Comparison of ENCODE assay signal across 17 cellular contexts in the genomic region with DNA sequence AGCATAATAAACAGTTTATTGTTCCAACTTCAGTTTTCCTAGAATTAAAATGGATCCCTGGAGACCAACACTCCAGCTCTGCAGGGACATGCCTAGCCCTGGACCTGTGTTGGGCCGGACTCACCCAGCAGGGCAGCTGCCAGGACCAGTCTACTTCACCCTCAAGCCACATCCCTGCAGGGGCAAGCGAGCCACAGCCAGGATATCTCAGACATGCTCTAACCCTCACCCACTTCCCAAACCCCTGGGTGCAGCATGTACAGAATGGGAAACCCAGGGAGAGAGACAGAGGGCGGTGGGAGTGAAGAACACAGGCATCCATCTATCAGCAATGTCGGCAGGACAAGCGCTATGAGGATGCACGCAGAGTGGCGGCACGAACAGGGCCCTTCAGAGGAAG.
DNase-seq lines count a peak whose midpoint lies in the region; ATAC-seq and TF ChIP-seq lines count a peak whose summit lies in the region.
"Had no signal": no experiment of that assay in that cellular context is flagged by ENCODE, and none has a peak within 500 bp of the region (broad histone marks: within the 10 kb centered on the region; RNA-seq: fewer than 3 reads in every experiment).

No MANE protein-coding gene starts in this region.

- H3K9me3 ChIP-seq in left ventricle myocardium inferior (replicated peaks): peaks cover 8% of the 10 kb centered on the region
- H3K9me3 ChIP-seq: BE2C had no signal

- CTCF ChIA-PET in activated CD8-positive, alpha-beta T cell treated with anti-CD3 and anti-CD28 coated beads for 36 hours (lab: Charles Lee): interaction anchor here (0.8 to 0.9 kb wide), 2 partner anchors 9 to 15 kb away, joined by 3 read pairs; no protein-coding TSS in a partner anchor

- peaks cover 23% of the 10 kb centered on the region for H3K9me3 Mint-ChIP-seq in activated CD8-positive, alpha-beta T cell treated with anti-CD3 and anti-CD28 coated beads for 36 hours
- H3K9me3 Mint-ChIP-seq in natural killer cell treated with Interleukin-12 subunit alpha and Interleukin-12 subunit beta and Interleukin-15 and Interleukin-18, amount 100 ng/mL, for 72 hours: peaks cover 4% of the 10 kb centered on the region
- no peaks in the 10 kb centered on the region for H3K9me3 Mint-ChIP-seq in HFFc6

- intact Hi-C loops in left ventricle myocardium inferior (cut with micrococcal nuclease): no loop called here
- intact Hi-C loops in left cardiac atrium (cut with DNase I): no loop called here
- intact Hi-C loops in activated CD8-positive, alpha-beta T cell treated with anti-CD3 and anti-CD28 coated beads for 36 hours (cut with micrococcal nuclease): no loop called here

- DNase-seq in left ventricle myocardium inferior (no peak), left cardiac atrium (no peak), NOMO-1 treated with DMSO at 0.1 percent for 48 hours (lab: John Stamatoyannopoulos, UW; ENCODE audit: unreplicated experiment) (no peak), HFFc6 (no peak)
- DNase-seq in activated CD8-positive, alpha-beta T cell treated with anti-CD3 and anti-CD28 coated beads for 36 hours: no peak
- no peak for DNase-seq in natural killer cell treated with Interleukin-12 subunit alpha and Interleukin-12 subunit beta and Interleukin-15 and Interleukin-18, amount 100 ng/mL, for 72 hours (ENCODE audit: low spot score)
- DNase-seq: DMS 273 treated with DMSO at 0.1 percent for 48 hours, NCI-H1092, NCI-H2107, NCI-H226, NCI-H526, PC-9 had no signal

- H3K27ac ChIP-seq in left ventricle myocardium inferior (replicated peaks): peak overlapping the region; percentile 12
- H3K27ac ChIP-seq in layer of hippocampus (ENCODE audit: low read depth, low read length): peak overlapping the region; percentile 39
- H3K27ac ChIP-seq in temporal lobe (ENCODE audit: low read depth, low read length): peak overlapping the region; percentile 80
- H3K27ac ChIP-seq: KMS-11, PC-9 had no signal

- H3K27me3 ChIP-seq in left ventricle myocardium inferior (ENCODE audit: low read depth): no peaks in the 10 kb centered on the region
- H3K27me3 ChIP-seq in layer of hippocampus (ENCODE audit: control insufficient read depth, insufficient read depth, low read length): no peaks in the 10 kb centered on the region
- H3K27me3 ChIP-seq: BE2C had no signal

- H3K36me3 Mint-ChIP-seq in activated CD8-positive, alpha-beta T cell treated with anti-CD3 and anti-CD28 coated beads for 36 hours (ENCODE audit: low read depth): peaks cover 99% of the 10 kb centered on the region
- peaks cover 27% of the 10 kb centered on the region for H3K36me3 Mint-ChIP-seq in natural killer cell treated with Interleukin-12 subunit alpha and Interleukin-12 subunit beta and Interleukin-15 and Interleukin-18, amount 100 ng/mL, for 72 hours
- no peaks in the 10 kb centered on the region for H3K36me3 Mint-ChIP-seq in HFFc6 (ENCODE audit: low read depth)

- H3K4me1 Mint-ChIP-seq in activated CD8-positive, alpha-beta T cell treated with anti-CD3 and anti-CD28 coated beads for 36 hours (ENCODE audit: low read depth): peaks cover 97% of the 10 kb centered on the region
- peaks cover 64 to 73% of the 10 kb centered on the region in 2 donors for H3K4me1 Mint-ChIP-seq in natural killer cell treated with Interleukin-12 subunit alpha and Interleukin-12 subunit beta and Interleukin-15 and Interleukin-18, amount 100 ng/mL, for 72 hours (ENCODE audit: low read depth in 2 of 2)
- no peaks in the 10 kb centered on the region for H3K4me1 Mint-ChIP-seq in HFFc6 (ENCODE audit: low read depth)

- no peak for TF ChIP-seq CTCF in left ventricle myocardium inferior (IDR thresholded peaks at IDR 0.05; ENCODE audit: borderline replicate concordance)
- TF ChIP-seq CTCF in activated CD8-positive, alpha-beta T cell treated with anti-CD3 and anti-CD28 coated beads for 36 hours (IDR thresholded peaks at IDR 0.05): no peak
- no peak for TF ChIP-seq CTCF in HFFc6 (IDR thresholded peaks at IDR 0.05)

- H3K4me3 Mint-ChIP-seq in activated CD8-positive, alpha-beta T cell treated with anti-CD3 and anti-CD28 coated beads for 36 hours: no peak overlapping the region
- H3K4me3 Mint-ChIP-seq in natural killer cell treated with Interleukin-12 subunit alpha and Interleukin-12 subunit beta and Interleukin-15 and Interleukin-18, amount 100 ng/mL, for 72 hours: no peak overlapping the region
- H3K4me3 Mint-ChIP-seq in HFFc6: no peak overlapping the region

- ATAC-seq in left cardiac atrium: no peak
- ATAC-seq in activated CD8-positive, alpha-beta T cell treated with anti-CD3 and anti-CD28 coated beads for 36 hours: no peak
- ATAC-seq in natural killer cell treated with Interleukin-12 subunit alpha and Interleukin-12 subunit beta and Interleukin-15 and Interleukin-18, amount 100 ng/mL, for 72 hours: no peak
- ATAC-seq: HepG2 had no signal

- H3K4me3 ChIP-seq in left ventricle myocardium inferior: no peak overlapping the region
- H3K4me3 ChIP-seq: PC-9 had no signal

- H3K27me3 Mint-ChIP-seq in activated CD8-positive, alpha-beta T cell treated with anti-CD3 and anti-CD28 coated beads for 36 hours: no peaks in the 10 kb centered on the region
- no peaks in the 10 kb centered on the region for H3K27me3 Mint-ChIP-seq in natural killer cell treated with Interleukin-12 subunit alpha and Interleukin-12 subunit beta and Interleukin-15 and Interleukin-18, amount 100 ng/mL, for 72 hours
- H3K27me3 Mint-ChIP-seq in HFFc6 (ENCODE audit: insufficient read depth): peaks cover 32% of the 10 kb centered on the region

- H3K4me1 ChIP-seq in left ventricle myocardium inferior: peaks cover 40% of the 10 kb centered on the region

- peak overlapping the region; percentile 67 for H3K27ac Mint-ChIP-seq in activated CD8-positive, alpha-beta T cell treated with anti-CD3 and anti-CD28 coated beads for 36 hours
- peak overlapping the region in 1 of 2 donors; percentile 53 for H3K27ac Mint-ChIP-seq in natural killer cell treated with Interleukin-12 subunit alpha and Interleukin-12 subunit beta and Interleukin-15 and Interleukin-18, amount 100 ng/mL, for 72 hours
- H3K27ac Mint-ChIP-seq in HFFc6: no peak overlapping the region

- H3K36me3 ChIP-seq in left ventricle myocardium inferior: no peaks in the 10 kb centered on the region
- H3K36me3 ChIP-seq: BE2C had no signal

- POLR2A ChIA-PET in activated CD8-positive, alpha-beta T cell treated with anti-CD3 and anti-CD28 coated beads for 36 hours (lab: Charles Lee): interaction anchor here (0.7 kb wide), 1 partner anchor 78 kb away, joined by 3 read pairs; no protein-coding TSS in a partner anchor

Comparison
In these comparisons a context has a peak if more than half of its experiments do, and no peak if none do; other contexts are left out.
1. H3K27ac ChIP-seq: peak in every context shown above with its lines; median percentile 80 in temporal lobe; 39 in layer of hippocampus; 12 in left ventricle myocardium inferior.